Comparison of ENCODE assay signal across 22 cellular contexts in the genomic region with DNA sequence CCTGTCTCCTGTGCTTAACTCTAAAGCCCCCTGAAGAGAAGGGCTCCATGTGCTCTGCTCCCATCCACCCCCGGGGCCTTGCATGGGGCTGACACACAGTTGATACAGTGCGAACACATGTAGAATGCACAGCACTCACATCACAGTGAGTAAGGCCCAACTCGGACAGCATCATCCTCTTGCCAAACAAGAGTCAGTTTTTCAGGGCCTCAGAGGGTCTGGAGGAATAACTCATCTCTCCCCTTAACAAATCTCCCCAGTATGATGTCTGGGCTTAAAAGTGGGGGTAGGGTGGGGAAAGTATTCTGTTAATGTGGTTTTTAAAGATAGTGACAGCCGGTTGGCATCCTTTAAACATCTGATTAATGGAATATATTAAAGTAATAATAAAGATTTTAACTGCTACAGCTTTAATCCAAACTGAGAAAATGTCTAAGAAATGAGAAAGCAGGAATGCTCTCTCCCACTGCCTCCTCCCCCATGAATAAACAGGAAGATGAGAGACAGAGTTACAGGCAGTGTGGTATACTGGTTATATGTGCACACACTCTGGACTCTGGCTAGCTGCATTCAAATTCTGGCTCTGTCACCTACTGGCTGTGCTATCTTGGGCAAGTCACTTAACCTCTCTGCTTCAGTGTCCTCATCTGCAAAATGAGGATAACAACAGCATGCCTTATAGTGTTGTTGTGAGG. TPM values are rescaled to one million over a fixed set of nuclear protein-coding genes. Genes with fewer than 3 reads are reported as not detected.
DNase-seq lines count a peak whose midpoint lies in the region; ATAC-seq and TF ChIP-seq lines count a peak whose summit lies in the region.
"Had no signal": no experiment of that assay in that cellular context is flagged by ENCODE, and none has a peak within 500 bp of the region (broad histone marks: within the 10 kb centered on the region; RNA-seq: fewer than 3 reads in every experiment).

No MANE protein-coding gene starts in this region.

- in situ Hi-C loops in mammary epithelial cell (cut with MboI; ENCODE audit: low sequenced_read_pairs in 2 of 2): loop anchor here in 1 of 2 donors (25.0 kb wide), 1 partner anchor 263 kb away; no protein-coding TSS in a partner anchor

- H3K4me1 ChIP-seq in SK-N-SH (ENCODE audit: control insufficient read depth in 1 of 2, insufficient read depth in 2 of 2, low read depth in 1 of 2, low read length in 1 of 2) (no peaks in the 10 kb centered on the region; a peak in 2 of 4 replicates), mammary epithelial cell (ENCODE audit: insufficient read depth, low read length) (peaks cover 5% of the 10 kb centered on the region)
- H3K4me1 ChIP-seq: prostate gland had no signal

- H3K27ac ChIP-seq in SK-N-SH (ENCODE audit: low read depth in 2 of 2, low read length in 1 of 2) (peak overlapping the region in 1 of 2 experiments; percentile 38; a peak in 2 of 4 replicates), mammary epithelial cell (ENCODE audit: insufficient read depth, low read depth, low read length) (no peak overlapping the region)
- H3K27ac ChIP-seq: 22Rv1, C4-2B, epithelial cell of prostate, prostate gland had no signal

- dilution Hi-C loops in mammary epithelial cell (cut with HindIII; ENCODE audit: low sequenced_read_pairs): no loop called here

- H3K4me3 ChIP-seq in SK-N-SH (ENCODE audit: low read depth in 2 of 2, low read length in 1 of 2): no peak overlapping the region
- H3K4me3 ChIP-seq in fibroblast of villous mesenchyme (ENCODE audit: low read depth, low read length): no peak overlapping the region
- H3K4me3 ChIP-seq in mammary epithelial cell (replicated peaks in 1 of 3; ENCODE audit: insufficient read depth in 1 of 3, low read depth in 2 of 3, low read length in 3 of 3): no peak overlapping the region
- H3K4me3 ChIP-seq: K562, prostate gland had no signal

- H3K79me2 ChIP-seq in SK-N-SH (ENCODE audit: insufficient read depth) (peaks cover 19% of the 10 kb centered on the region; the same call in 1 of the 2 replicates), mammary epithelial cell (ENCODE audit: insufficient read depth, low read length) (no peaks in the 10 kb centered on the region)

- ATAC-seq in SK-N-SH treated with all-trans-retinoic acid at 6 μM for 48 hours: peak; percentile 78
- no peak for ATAC-seq in HG03442 (IDR thresholded peaks at IDR 0.05; ENCODE audit: unreplicated experiment)
- ATAC-seq: K562 had no signal

- H2AFZ ChIP-seq in SK-N-SH (ENCODE audit: low read depth) (no peak overlapping the region), mammary epithelial cell (ENCODE audit: low read depth, low read length) (no peak overlapping the region)

- H3K9ac ChIP-seq in SK-N-SH (no peak overlapping the region), mammary epithelial cell (ENCODE audit: insufficient read depth, low read length) (no peak overlapping the region)

- H4K20me1 ChIP-seq in SK-N-SH (ENCODE audit: insufficient read depth): no peaks in the 10 kb centered on the region
- H4K20me1 ChIP-seq in mammary epithelial cell (ENCODE audit: insufficient read depth, low read length): no peaks in the 10 kb centered on the region

- 7% methylated on average over 3 of the region's 4 CpGs for WGBS in SK-N-SH (ENCODE audit: low lambda C conversion rate)
- WGBS in mammary epithelial cell (ENCODE audit: low coverage, missing lambda C conversion rate): 50% methylated on average over 4 of the region's 4 CpGs

- POLR2A ChIA-PET in SK-N-SH (lab: Yijun Ruan, JAX): no interaction called here

- H3K27me3 ChIP-seq in SK-N-SH (ENCODE audit: insufficient read depth): no peaks in the 10 kb centered on the region
- H3K27me3 ChIP-seq in mammary epithelial cell (ENCODE audit: insufficient read depth, low read length): peaks cover 2% of the 10 kb centered on the region

- no TSS peak for BruUV-seq in mammary epithelial cell (replicated peaks; lab: Mats Ljungman, UMichigan)

- CTCF ChIA-PET in SK-N-SH (lab: Yijun Ruan, JAX) (no interaction called here), mammary epithelial cell (lab: Charles Lee; ENCODE audit: low non-redundant PET) (no interaction called here)

- H3K36me3 ChIP-seq in SK-N-SH (replicated peaks in 1 of 2; ENCODE audit: control insufficient read depth in 1 of 2, insufficient read depth in 2 of 2, low read length in 1 of 2) (peaks cover 0 to under 1% of the 10 kb centered on the region in 2 experiments), mammary epithelial cell (ENCODE audit: insufficient read depth, low read length) (no peaks in the 10 kb centered on the region)
- H3K36me3 ChIP-seq: prostate gland had no signal

- no peaks in the 10 kb centered on the region for H3K9me3 ChIP-seq in SK-N-SH
- no peaks in the 10 kb centered on the region for H3K9me3 ChIP-seq in mammary epithelial cell (replicated peaks; ENCODE audit: insufficient read depth, low read length)
- H3K9me3 ChIP-seq: prostate gland had no signal

- no peak for TF ChIP-seq EP300 in SK-N-SH (IDR thresholded peaks at IDR 0.05; ENCODE audit: borderline replicate concordance in 1 of 2, low read depth in 1 of 2, low read length in 1 of 2)

- intact Hi-C loops in mammary epithelial cell (cut with micrococcal nuclease): loop anchor here (10.0 kb wide), 1 partner anchor 45 kb away; no protein-coding TSS in a partner anchor

- H3K4me2 ChIP-seq in SK-N-SH (no peak overlapping the region), mammary epithelial cell (ENCODE audit: insufficient read depth, low read depth, low read length) (no peak overlapping the region)

- no peak for TF ChIP-seq CTCF in SK-N-SH (IDR thresholded peaks at IDR 0.05)
- no peak for TF ChIP-seq CTCF in fibroblast of villous mesenchyme (IDR thresholded peaks at IDR 0.05; ENCODE audit: insufficient read depth, low read depth, low read length)
- no peak for TF ChIP-seq CTCF in mammary epithelial cell (conservative IDR thresholded peaks at IDR 0.05 in 1 of 2, IDR thresholded peaks at IDR 0.05 in 1 of 2; ENCODE audit: extremely low read depth in 1 of 2, insufficient read depth in 1 of 2, low read depth in 1 of 2, low read length in 2 of 2)

- H3F3A ChIP-seq in SK-N-SH (replicated peaks; ENCODE audit: insufficient read depth): peaks cover 4% of the 10 kb centered on the region

- H3K9me2 ChIP-seq in SK-N-SH: no peaks in the 10 kb centered on the region

- DNase-seq in SK-N-SH: no peak
- DNase-seq in amniotic epithelial cell (ENCODE audit: low read depth): peak; percentile 7
- peak; percentile 19 for DNase-seq in fibroblast of villous mesenchyme (ENCODE audit: low read depth)
- peak; percentile 21 for DNase-seq in stromal cell of bone marrow (ENCODE audit: low read depth)
- no peak for DNase-seq in T-helper 2 cell
- no peak for DNase-seq in mammary epithelial cell
- DNase-seq: activated CD4-positive, alpha-beta T cell treated with anti-CD3 and anti-CD28 coated beads, Interleukin-2, amount 10 ng/mL, durations not matched to agents 7 days and 5 days; activated naive CD4-positive, alpha-beta T cell treated with anti-CD3 and anti-CD28 coated beads, Interleukin-2, amount 50 U/mL, for 16 hours; anterior cingulate cortex; MM.1S; NCI-H1417; NCI-H446; substantia nigra; T-helper 9 cell had no signal

- TF ChIP-seq RAD21 in SK-N-SH (IDR thresholded peaks at IDR 0.05; ENCODE audit: low read length): no peak

TF ChIP-seq in SK-N-SH, 30 proteins besides CTCF, POLR2A, EP300 and RAD21 (continues in another document):
- TF ChIP-seq GATA2 (CRISPR knock-in tag; IDR thresholded peaks at IDR 0.05): no peak
- TF ChIP-seq, protein P1, sequence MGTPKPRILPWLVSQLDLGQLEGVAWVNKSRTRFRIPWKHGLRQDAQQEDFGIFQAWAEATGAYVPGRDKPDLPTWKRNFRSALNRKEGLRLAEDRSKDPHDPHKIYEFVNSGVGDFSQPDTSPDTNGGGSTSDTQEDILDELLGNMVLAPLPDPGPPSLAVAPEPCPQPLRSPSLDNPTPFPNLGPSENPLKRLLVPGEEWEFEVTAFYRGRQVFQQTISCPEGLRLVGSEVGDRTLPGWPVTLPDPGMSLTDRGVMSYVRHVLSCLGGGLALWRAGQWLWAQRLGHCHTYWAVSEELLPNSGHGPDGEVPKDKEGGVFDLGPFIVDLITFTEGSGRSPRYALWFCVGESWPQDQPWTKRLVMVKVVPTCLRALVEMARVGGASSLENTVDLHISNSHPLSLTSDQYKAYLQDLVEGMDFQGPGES (IDR thresholded peaks at IDR 0.05; ENCODE audit: low read depth, low read length): no peak
- TF ChIP-seq MXI1 (IDR thresholded peaks at IDR 0.05; ENCODE audit: low read depth, low read length): no peak
- no peak for TF ChIP-seq RCOR1 (IDR thresholded peaks at IDR 0.05; ENCODE audit: low read length)
- TF ChIP-seq FOXJ3 (CRISPR knock-in tag; IDR thresholded peaks at IDR 0.05): no peak
- no peak for TF ChIP-seq SMC3 (IDR thresholded peaks at IDR 0.05; ENCODE audit: low read depth, low read length)
- TF ChIP-seq JUND (IDR thresholded peaks at IDR 0.05): no peak
- TF ChIP-seq, protein P2, sequence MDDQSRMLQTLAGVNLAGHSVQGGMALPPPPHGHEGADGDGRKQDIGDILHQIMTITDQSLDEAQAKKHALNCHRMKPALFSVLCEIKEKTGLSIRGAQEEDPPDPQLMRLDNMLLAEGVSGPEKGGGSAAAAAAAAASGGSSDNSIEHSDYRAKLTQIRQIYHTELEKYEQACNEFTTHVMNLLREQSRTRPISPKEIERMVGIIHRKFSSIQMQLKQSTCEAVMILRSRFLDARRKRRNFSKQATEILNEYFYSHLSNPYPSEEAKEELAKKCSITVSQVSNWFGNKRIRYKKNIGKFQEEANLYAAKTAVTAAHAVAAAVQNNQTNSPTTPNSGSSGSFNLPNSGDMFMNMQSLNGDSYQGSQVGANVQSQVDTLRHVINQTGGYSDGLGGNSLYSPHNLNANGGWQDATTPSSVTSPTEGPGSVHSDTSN (IDR thresholded peaks at IDR 0.05): no peak

RNA-seq across cellular contexts. Expression of a gene that starts 22.5 kb away (rescaled TPM):
- 2.8 and 3.1 TPM in 2 replicates for polyA plus RNA-seq in SK-N-SH (2012; rRNA removed)
- 1.4 and 2.8 TPM in 2 replicates for polyA plus RNA-seq in SK-N-SH (2012; cell fraction: cytosol; rRNA removed)
- polyA plus RNA-seq in SK-N-SH (2012; cell fraction: nucleus; rRNA removed): 3.5 and 4.4 TPM in 2 replicates
- 11.2 and 11.6 TPM in 2 replicates for total RNA-seq in fibroblast of villous mesenchyme
- total RNA-seq in mammary epithelial cell: 1 to 10 TPM in 1 of 2 donors, under 1 TPM in 1; 0.99 to 6.5 TPM
- 0.46 TPM for polyA plus RNA-seq in mammary epithelial cell
- polyA minus RNA-seq in mammary epithelial cell: 0.21 TPM
- total RNA-seq: OCI-LY7 had no signal

Comparison
In these comparisons a context has a peak if more than half of its experiments do, and no peak if none do; other contexts are left out.
1. DNase-seq: peak in amniotic epithelial cell (single experiment), fibroblast of villous mesenchyme (single experiment) and stromal cell of bone marrow (single experiment); none in SK-N-SH (single experiment), T-helper 2 cell (0 of 5) and mammary epithelial cell (single experiment).